16 cellular contexts compared by ENCODE assay signal in genomic region chr19:43673702-43674629, GRCh38. TPM values are rescaled to one million over a fixed set of nuclear protein-coding genes. Genes with fewer than 3 reads are reported as not detected.
A peak's percentile ranks its signal among the peaks of the same experiment; 100 is the strongest.
DNase-seq lines count a peak whose midpoint lies in the region; ATAC-seq, FAIRE-seq and TF ChIP-seq lines count a peak whose summit lies in the region.
"Had no signal": no experiment of that assay in that cellular context is flagged by ENCODE, and none has a peak within 500 bp of the region (broad histone marks: within the 10 kb centered on the region; RNA-seq: fewer than 3 reads in every experiment).

No MANE protein-coding gene starts in this region.

- no peak overlapping the region for H2AFZ ChIP-seq in GM12878 (ENCODE audit: control insufficient read depth, low read depth, low read length)

- FAIRE-seq in GM12878 (lab: Jason Lieb, UNC), result no peak

- H3K79me2 ChIP-seq in GM12878 (ENCODE audit: control insufficient read depth, insufficient read depth, low read length), result no peaks in the 10 kb centered on the region
- H3K79me2 ChIP-seq: parathyroid adenoma had no signal

- BruUV-seq in GM12878 (replicated peaks; lab: Mats Ljungman, UMichigan), result no TSS peak

- no peaks in the 10 kb centered on the region for H3K36me3 ChIP-seq in GM12878 (ENCODE audit: control insufficient read depth in 2 of 2, insufficient read depth in 2 of 2, low read length in 1 of 2)
- H3K36me3 ChIP-seq in mucosa of rectum (ENCODE audit: control insufficient read depth in 2 of 2, insufficient read depth in 2 of 2, low read length in 2 of 2), result no peaks in the 10 kb centered on the region
- no peaks in the 10 kb centered on the region for H3K36me3 ChIP-seq in upper lobe of right lung

- H3K4me1 ChIP-seq in right cardiac atrium (ENCODE audit: control insufficient read depth, insufficient read depth, low read length), result no peaks in the 10 kb centered on the region
- peaks cover 15% of the 10 kb centered on the region for H3K4me1 ChIP-seq in GM12878 (ENCODE audit: control insufficient read depth, insufficient read depth, low read length)
- peaks cover 13 to 36% of the 10 kb centered on the region in 2 donors for H3K4me1 ChIP-seq in mucosa of rectum (ENCODE audit: control insufficient read depth in 2 of 2, insufficient read depth in 2 of 2, low read length in 2 of 2)
- H3K4me1 ChIP-seq in upper lobe of right lung, result peaks cover 9% of the 10 kb centered on the region

- no peak for TF ChIP-seq EP300 in GM12878 (IDR thresholded peaks at IDR 0.05; ENCODE audit: borderline replicate concordance in 1 of 2, control insufficient read depth in 1 of 2, low read depth in 2 of 2, low read length in 2 of 2)

- H3K27ac ChIP-seq in right cardiac atrium (ENCODE audit: low read length) (peak overlapping the region; percentile 70), GM12878 (ENCODE audit: control insufficient read depth, insufficient read depth) (no peak overlapping the region), mucosa of rectum (ENCODE audit: low read depth in 2 of 2, low read length in 2 of 2) (peak overlapping the region; percentile 90 to 98), upper lobe of right lung (peak overlapping the region; percentile 55)

- TF ChIP-seq POLR2A in GM12878 (IDR thresholded peaks at IDR 0.05; ENCODE audit: low read depth, low read length), result no peak

- H3K27me3 ChIP-seq in right cardiac atrium (ENCODE audit: control insufficient read depth, insufficient read depth) (no peaks in the 10 kb centered on the region), GM12878 (replicated peaks in 1 of 2; ENCODE audit: control insufficient read depth in 2 of 2, insufficient read depth in 2 of 2, low read length in 1 of 2) (no peaks in the 10 kb centered on the region), mucosa of rectum (ENCODE audit: control insufficient read depth in 2 of 2, insufficient read depth in 2 of 2, low read length in 2 of 2) (no peaks in the 10 kb centered on the region), upper lobe of right lung (no peaks in the 10 kb centered on the region)

- H3K9ac ChIP-seq in GM12878 (ENCODE audit: control insufficient read depth, insufficient read depth, low read length) (no peak overlapping the region), mucosa of rectum (ENCODE audit: low read depth in 1 of 2, low read length in 2 of 2) (peak overlapping the region; percentile 20 to 90)
- H3K9ac ChIP-seq: parathyroid adenoma had no signal

- CTCF ChIA-PET in GM12878 (lab: Yijun Ruan, JAX), result interaction anchor here (1.0 to 1.2 kb wide), 4 partner anchors 27 to 136 kb away, joined by 3 to 4 read pairs (median 3); no protein-coding TSS in a partner anchor

- intact Hi-C loops in right cardiac atrium (cut with DNase I) (no loop called here), Right ventricle myocardium superior (cut with DNase I) (loop anchor here (10.0 kb wide), 1 partner anchor 121 kb away; no protein-coding TSS in a partner anchor), GM12878 (cut with micrococcal nuclease; ENCODE audit: unreplicated experiment) (no loop called here), upper lobe of right lung (cut with DNase I) (no loop called here)

- RAD21 ChIA-PET in GM12878 (lab: Charles Lee; ENCODE audit: unreplicated experiment), result interaction anchor here (0.6 to 1.7 kb wide), 3 partner anchors 40 to 71 kb away, joined by 3 to 5 read pairs (median 3); no protein-coding TSS in a partner anchor

- WGBS in right cardiac atrium, result 80% methylated on average over 11 of the region's 11 CpGs
- 95% methylated on average over 11 of the region's 11 CpGs for WGBS in GM12878 (ENCODE audit: insufficient coverage, insufficient replicate concordance, low lambda C conversion rate, missing lambda C conversion rate)

- DNase-seq in right cardiac atrium, result no peak
- DNase-seq in Right ventricle myocardium superior, result no peak
- no peak for DNase-seq in GM12878 (ENCODE audit: low read depth, low spot score)
- DNase-seq in upper lobe of right lung, result no peak
- DNase-seq in NCI-H146 (lab: John Stamatoyannopoulos, UW), result no peak
- no peak for DNase-seq in GDM1 (lab: John Stamatoyannopoulos, UW)
- DNase-seq: activated CD4-positive, alpha-beta T cell treated with anti-CD3 and anti-CD28 coated beads, Interleukin-2, amount 50 U/mL, for 4 hours; activated T-cell treated with anti-CD3 and anti-CD28 coated beads, Interleukin-2, amount 50 U/mL, for 48 hours; NCI-H82 had no signal

- no peaks in the 10 kb centered on the region for H4K20me1 ChIP-seq in GM12878 (ENCODE audit: control insufficient read depth, insufficient read depth)

- POLR2A ChIA-PET in GM12878 (lab: Charles Lee), result interaction anchor here (0.6 to 1.1 kb wide), 3 partner anchors 50 to 81 kb away, joined by 4 to 7 read pairs (median 6); partner anchors contain the start of gene SMG9

- in situ Hi-C loops in GM12878 (cut with MboI), result no loop called here

- ATAC-seq in right cardiac atrium, result no peak
- no peak for ATAC-seq in Right ventricle myocardium superior (ENCODE audit: poor library complexity)
- ATAC-seq in GM12878, result no peak
- peak; percentile 45 for ATAC-seq in upper lobe of right lung
- no peak for ATAC-seq in GM21528 (IDR thresholded peaks at IDR 0.05; ENCODE audit: low FRiP score, unreplicated experiment)

- TF ChIP-seq RAD21 in GM12878 (IDR thresholded peaks at IDR 0.05; ENCODE audit: insufficient read depth, low read depth, low read length), result no peak

- TF ChIP-seq CTCF in GM12878 (IDR thresholded peaks at IDR 0.05 in 2 of 3, conservative IDR thresholded peaks at IDR 0.05 in 1 of 3; ENCODE audit: control insufficient read depth in 2 of 3, extremely low read depth in 1 of 3, insufficient read depth in 1 of 3, low read depth in 3 of 3, low read length in 3 of 3), result no peak
- no peak for TF ChIP-seq CTCF in upper lobe of right lung (IDR thresholded peaks at IDR 0.05)

- H3K4me2 ChIP-seq in GM12878 (ENCODE audit: control insufficient read depth, insufficient read depth), result peak overlapping the region; percentile 83; the same call in 1 of the 2 replicates

- no peaks in the 10 kb centered on the region for H3K9me3 ChIP-seq in right cardiac atrium (ENCODE audit: control insufficient read depth, low read length)
- H3K9me3 ChIP-seq in GM12878 (replicated peaks; ENCODE audit: control insufficient read depth, insufficient read depth, low read length), result no peaks in the 10 kb centered on the region
- no peaks in the 10 kb centered on the region for H3K9me3 ChIP-seq in mucosa of rectum (ENCODE audit: control insufficient read depth in 2 of 2, low read length in 2 of 2)
- no peaks in the 10 kb centered on the region for H3K9me3 ChIP-seq in upper lobe of right lung

- H3K4me3 ChIP-seq in right cardiac atrium (ENCODE audit: low read length) (no peak overlapping the region), GM12878 (no peak overlapping the region), mucosa of rectum (ENCODE audit: low read length in 2 of 2) (no peak overlapping the region), upper lobe of right lung (no peak overlapping the region)

- SMC1A ChIA-PET in GM12878 (lab: Charles Lee; ENCODE audit: uncharacterized antibody, unreplicated experiment), result interaction anchor here (0.8 to 1.4 kb wide), 8 partner anchors 8 to 218 kb away, joined by 3 to 4 read pairs (median 3); partner anchors contain the start of gene IRGQ

RNA-seq across cellular contexts. Expression of gene PLAUR, which starts 4.0 kb away (rescaled TPM):
- total RNA-seq in right cardiac atrium (10 to 100 TPM in 1 of 4 donors, 1 to 10 TPM in 3; 4.6 to 15.4 (median 7.1) TPM), Right ventricle myocardium superior (3.4 TPM), GM12878 (2014; rRNA removed) (19.3 and 21.6 TPM in 2 replicates), GM12878 (2014; rRNA removed; fragmentation: Illumina TruSeq; extraction: Trizol) (9.4 and 10.5 TPM in 2 replicates), GM12878 (2021) (10.6 and 15.3 TPM in 2 replicates), upper lobe of right lung (97.2 TPM)
- polyA plus RNA-seq in right cardiac atrium (7.9 TPM), GM12878 (2011; rRNA removed) (3.3 and 7.4 TPM in 2 replicates), GM12878 (2014; fragmentation: Illumina TruSeq; extraction: Trizol) (6.5 and 10.5 TPM in 2 replicates), GM12878 (2014; fragmentation: Nextera tagmentation; extraction: Ambion mirVana) (1 to 10 TPM; 6.5 to 6.7 TPM), GM12878 (2014; rRNA removed) (10.9 and 14.4 TPM in 2 replicates), GM12878 (2016; fragmentation: Nextera tagmentation; extraction: Ambion mirVana) (1 to 10 TPM; 8.8 to 10.0 TPM)
- total RNA-seq in GM12878 (2013; cell fraction: nucleolus; rRNA removed), result 14.1 and 16.0 TPM in 2 replicates
- 2.4 TPM for polyA plus RNA-seq in GM12878 (2011; ENCODE audit: low read depth)
- polyA plus RNA-seq in GM12878 (2011; cell fraction: cytosol; rRNA removed), result 9.3 and 9.6 TPM in 2 replicates
- 12.1 and 12.8 TPM in 2 replicates for polyA plus RNA-seq in GM12878 (2011; cell fraction: nucleus; rRNA removed)
- 3.6 and 5.5 TPM in 2 replicates for polyA plus RNA-seq in GM12878 (2012)
- 9.3 and 13.3 TPM in 2 replicates for polyA minus RNA-seq in GM12878 (2011; rRNA and poly(A)+ RNA removed)
- polyA minus RNA-seq in GM12878 (2011; cell fraction: cytosol; rRNA and poly(A)+ RNA removed), result 3.9 and 4.0 TPM in 2 replicates
- 3.3 and 8.8 TPM in 2 replicates for polyA minus RNA-seq in GM12878 (2011; cell fraction: nucleus; rRNA and poly(A)+ RNA removed)

RNA-seq across cellular contexts. Expression of gene CADM4, which starts 34.3 kb away (rescaled TPM):
- total RNA-seq in right cardiac atrium, result 10 to 100 TPM; 12.4 to 15.9 (median 14.1) TPM
- 17.6 TPM for polyA plus RNA-seq in right cardiac atrium
- 8.0 TPM for total RNA-seq in Right ventricle myocardium superior
- total RNA-seq in GM12878 (2013; cell fraction: nucleolus; rRNA removed), result not detected in 2 replicates
- 0.05 and 0.11 TPM in 2 replicates for total RNA-seq in GM12878 (2014; rRNA removed)
- total RNA-seq in GM12878 (2014; rRNA removed; fragmentation: Illumina TruSeq; extraction: Trizol), result 0.09 TPM in 1 of 2 replicates, not detected in the other
- 0.11 TPM in 1 of 2 replicates, not detected in the other for total RNA-seq in GM12878 (2021)
- not detected for polyA plus RNA-seq in GM12878 (2011; ENCODE audit: low read depth)
- polyA plus RNA-seq in GM12878 (2011; rRNA removed), result not detected in 2 replicates
- 0.07 TPM in 1 of 2 replicates, not detected in the other for polyA plus RNA-seq in GM12878 (2011; cell fraction: cytosol; rRNA removed)
- 0.06 TPM in 2 replicates for polyA plus RNA-seq in GM12878 (2011; cell fraction: nucleus; rRNA removed)
- polyA plus RNA-seq in GM12878 (2012), result 0.18 and 0.20 TPM in 2 replicates
- 0.04 TPM in 1 of 2 replicates, not detected in the other for polyA plus RNA-seq in GM12878 (2014; fragmentation: Illumina TruSeq; extraction: Trizol)
- not detected for polyA plus RNA-seq in GM12878 (2014; fragmentation: Nextera tagmentation; extraction: Ambion mirVana)
- polyA plus RNA-seq in GM12878 (2014; rRNA removed), result 0.06 TPM in 1 of 2 replicates, not detected in the other
- polyA plus RNA-seq in GM12878 (2016; fragmentation: Nextera tagmentation; extraction: Ambion mirVana), result under 1 TPM; 0.08 to 0.12 TPM
- polyA minus RNA-seq in GM12878 (2011; rRNA and poly(A)+ RNA removed), result 0.10 TPM in 1 of 2 replicates, not detected in the other
- not detected in 2 replicates for polyA minus RNA-seq in GM12878 (2011; cell fraction: cytosol; rRNA and poly(A)+ RNA removed)
- not detected in 2 replicates for polyA minus RNA-seq in GM12878 (2011; cell fraction: nucleus; rRNA and poly(A)+ RNA removed)
- total RNA-seq in upper lobe of right lung, result 8.7 TPM

RNA-seq across cellular contexts. Expression of gene IRGC, which starts 41.9 kb away (rescaled TPM):
- total RNA-seq in right cardiac atrium, result not detected
- not detected for polyA plus RNA-seq in right cardiac atrium
- total RNA-seq in Right ventricle myocardium superior, result not detected
- not detected in 2 replicates for total RNA-seq in GM12878 (2013; cell fraction: nucleolus; rRNA removed)
- total RNA-seq in GM12878 (2014; rRNA removed), result not detected in 2 replicates
- not detected in 2 replicates for total RNA-seq in GM12878 (2014; rRNA removed; fragmentation: Illumina TruSeq; extraction: Trizol)
- total RNA-seq in GM12878 (2021), result not detected in 2 replicates
- polyA plus RNA-seq in GM12878 (2011; ENCODE audit: low read depth), result not detected
- polyA plus RNA-seq in GM12878 (2011; rRNA removed), result not detected in 2 replicates
- not detected in 2 replicates for polyA plus RNA-seq in GM12878 (2011; cell fraction: cytosol; rRNA removed)
- polyA plus RNA-seq in GM12878 (2011; cell fraction: nucleus; rRNA removed), result not detected in 2 replicates
- polyA plus RNA-seq in GM12878 (2012), result not detected in 2 replicates
- not detected in 2 replicates for polyA plus RNA-seq in GM12878 (2014; fragmentation: Illumina TruSeq; extraction: Trizol)
- under 1 TPM in 1 of 2 experiments, not detected in 1; 0.04 TPM for polyA plus RNA-seq in GM12878 (2014; fragmentation: Nextera tagmentation; extraction: Ambion mirVana)
- polyA plus RNA-seq in GM12878 (2014; rRNA removed), result not detected in 2 replicates
- not detected for polyA plus RNA-seq in GM12878 (2016; fragmentation: Nextera tagmentation; extraction: Ambion mirVana)
- polyA minus RNA-seq in GM12878 (2011; rRNA and poly(A)+ RNA removed), result not detected in 2 replicates
- not detected in 2 replicates for polyA minus RNA-seq in GM12878 (2011; cell fraction: cytosol; rRNA and poly(A)+ RNA removed)
- polyA minus RNA-seq in GM12878 (2011; cell fraction: nucleus; rRNA and poly(A)+ RNA removed), result not detected in 2 replicates
- not detected for total RNA-seq in upper lobe of right lung
- total RNA-seq: cardiac septum, HT1080, mesothelial cell of epicardium, temporal lobe had no signal

RNA-seq across cellular contexts. Expression of gene ZNF428, which starts 54.5 kb away (rescaled TPM):
- 10 to 100 TPM; 41.4 to 50.6 (median 45.7) TPM for total RNA-seq in right cardiac atrium
- polyA plus RNA-seq in right cardiac atrium, result 65.0 TPM
- 32.5 TPM for total RNA-seq in Right ventricle myocardium superior
- 4.3 and 5.2 TPM in 2 replicates for total RNA-seq in GM12878 (2013; cell fraction: nucleolus; rRNA removed)
- total RNA-seq in GM12878 (2014; rRNA removed), result 49.8 and 56.1 TPM in 2 replicates
- total RNA-seq in GM12878 (2014; rRNA removed; fragmentation: Illumina TruSeq; extraction: Trizol), result 13.8 and 17.5 TPM in 2 replicates
- 47.6 and 48.5 TPM in 2 replicates for total RNA-seq in GM12878 (2021)
- 4.1 TPM for polyA plus RNA-seq in GM12878 (2011; ENCODE audit: low read depth)
- 8.8 and 13.9 TPM in 2 replicates for polyA plus RNA-seq in GM12878 (2011; rRNA removed)
- 17.0 and 29.4 TPM in 2 replicates for polyA plus RNA-seq in GM12878 (2011; cell fraction: cytosol; rRNA removed)
- polyA plus RNA-seq in GM12878 (2011; cell fraction: nucleus; rRNA removed), result 12.4 and 19.1 TPM in 2 replicates
- 17.8 and 26.2 TPM in 2 replicates for polyA plus RNA-seq in GM12878 (2012)
- 3.2 and 10.6 TPM in 2 replicates for polyA plus RNA-seq in GM12878 (2014; fragmentation: Illumina TruSeq; extraction: Trizol)
- polyA plus RNA-seq in GM12878 (2014; fragmentation: Nextera tagmentation; extraction: Ambion mirVana), result under 1 TPM; 0.27 to 0.38 TPM
- 57.8 and 62.8 TPM in 2 replicates for polyA plus RNA-seq in GM12878 (2014; rRNA removed)
- 10 to 100 TPM; 23.3 to 24.9 TPM for polyA plus RNA-seq in GM12878 (2016; fragmentation: Nextera tagmentation; extraction: Ambion mirVana)
- 1.8 and 4.9 TPM in 2 replicates for polyA minus RNA-seq in GM12878 (2011; rRNA and poly(A)+ RNA removed)
- 5.3 and 7.1 TPM in 2 replicates for polyA minus RNA-seq in GM12878 (2011; cell fraction: cytosol; rRNA and poly(A)+ RNA removed)
- polyA minus RNA-seq in GM12878 (2011; cell fraction: nucleus; rRNA and poly(A)+ RNA removed), result 3.7 and 6.2 TPM in 2 replicates
- 27.1 TPM for total RNA-seq in upper lobe of right lung
